In the genomic region with DNA sequence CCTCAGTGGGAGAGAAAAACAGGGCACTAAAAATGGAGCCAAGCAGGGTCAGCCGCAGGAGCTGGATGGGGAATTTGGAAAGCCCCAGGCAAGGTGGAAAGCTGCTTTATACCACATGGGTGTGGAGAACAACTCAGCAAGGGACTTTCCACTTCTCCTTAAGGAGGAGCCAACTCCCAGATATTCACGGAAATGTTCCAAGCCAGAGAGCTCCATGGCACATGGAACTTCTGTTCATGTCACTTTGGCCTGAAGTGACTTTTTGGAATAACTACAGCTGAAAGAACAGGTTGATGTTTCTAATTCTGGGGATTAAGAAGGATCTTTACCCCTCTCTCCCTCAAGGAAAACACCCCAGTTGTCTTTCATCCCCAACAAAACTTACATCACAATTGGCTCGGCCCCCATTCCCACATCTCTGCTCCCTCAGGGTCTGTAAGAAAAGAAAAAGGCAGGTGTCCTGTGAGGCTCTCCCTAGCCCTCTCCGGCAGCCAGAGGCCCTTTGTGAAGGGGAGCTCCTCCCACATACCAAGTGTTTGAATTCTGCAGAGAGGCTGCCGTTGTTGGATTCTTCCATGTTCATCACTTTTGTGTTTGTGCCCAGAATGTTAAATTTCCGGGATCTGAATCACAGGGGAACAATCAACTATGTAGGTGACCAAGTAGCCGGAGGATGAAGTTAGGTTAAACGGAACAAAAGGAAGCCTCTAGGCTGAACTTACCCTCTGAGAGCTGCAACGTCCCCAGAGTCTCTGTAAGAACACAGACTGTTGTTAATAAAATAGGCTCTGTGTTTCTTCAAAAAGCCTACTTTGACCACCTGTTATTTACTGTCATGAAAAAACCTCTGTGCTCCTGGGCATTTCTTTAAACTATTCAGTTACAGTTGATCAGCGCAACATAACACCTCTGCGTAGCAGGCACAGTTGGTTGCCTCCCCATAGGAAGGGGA, we compare ENCODE assay signal across 9 cellular contexts. TPM values are rescaled to one million over a fixed set of nuclear protein-coding genes. Genes with fewer than 3 reads are reported as not detected.
A peak's percentile ranks its signal among the peaks of the same experiment; 100 is the strongest.
DNase-seq lines count a peak whose midpoint lies in the region; ATAC-seq and TF ChIP-seq lines count a peak whose summit lies in the region.
"Had no signal": no experiment of that assay in that cellular context is flagged by ENCODE, and none has a peak within 500 bp of the region (broad histone marks: within the 10 kb centered on the region; RNA-seq: fewer than 3 reads in every experiment).

No MANE protein-coding gene starts in this region.

- peaks cover 5 to 16% (median 14%) of the 10 kb centered on the region in 4 donors for H3K4me1 ChIP-seq in transverse colon

- TF ChIP-seq POLR2A in transverse colon (IDR thresholded peaks at IDR 0.05) = no peak

- WGBS in transverse colon (ENCODE audit: low coverage in 1 of 2), 2 donors = 43 to 54% methylated on average over 8 to 11 of the region's 11 CpGs

- in situ Hi-C loops in T47D (cut with HindIII; ENCODE audit: low pct_unique_long_range_greater_than_20kb, low sequenced_read_pairs) (no loop called here), transverse colon (cut with MboI; ENCODE audit: low pct_ligation_motif_present in 1 of 4, low pct_unique_long_range_greater_than_20kb in 1 of 4, low sequenced_read_pairs in 3 of 4) (loop anchor here in 2 of 4 donors (10.0 to 25.0 kb wide), 3 partner anchors 76 to 196 kb away; no protein-coding TSS in a partner anchor)

- no peaks in the 10 kb centered on the region for H3K9me3 ChIP-seq in transverse colon

- H3K27me3 ChIP-seq in transverse colon = no peaks in the 10 kb centered on the region

- TF ChIP-seq EP300 in transverse colon (IDR thresholded peaks at IDR 0.05; ENCODE audit: low read depth) = no peak

- H3K36me3 ChIP-seq in transverse colon = peaks cover 0 to 54% (median 20%) of the 10 kb centered on the region in 4 donors

- no peak for TF ChIP-seq CTCF in transverse colon (IDR thresholded peaks at IDR 0.05)

- H3K9me3 Mint-ChIP-seq in activated naive CD4-positive, alpha-beta T cell treated with anti-CD3 and anti-CD28 coated beads for 36 hours = no peaks in the 10 kb centered on the region
- H3K9me3 Mint-ChIP-seq: IgD-negative memory B cell had no signal

- peaks cover 72% of the 10 kb centered on the region for H3K36me3 Mint-ChIP-seq in activated naive CD4-positive, alpha-beta T cell treated with anti-CD3 and anti-CD28 coated beads for 36 hours (ENCODE audit: low read depth)

- CTCF ChIA-PET in activated naive CD4-positive, alpha-beta T cell treated with anti-CD3 and anti-CD28 coated beads for 36 hours (lab: Charles Lee) = interaction anchor here (0.5 to 22.2 kb wide), 3 partner anchors 41 to 73 kb away, joined by 3 to 442 read pairs (median 5); no protein-coding TSS in a partner anchor

- intact Hi-C loops in activated naive CD4-positive, alpha-beta T cell treated with anti-CD3 and anti-CD28 coated beads for 36 hours (cut with micrococcal nuclease) = no loop called here
- intact Hi-C loops in transverse colon (cut with DNase I; ENCODE audit: low total_unique reads) = no loop called here

- no peak overlapping the region for H3K4me3 ChIP-seq in transverse colon

- no peaks in the 10 kb centered on the region for H3K27me3 Mint-ChIP-seq in activated naive CD4-positive, alpha-beta T cell treated with anti-CD3 and anti-CD28 coated beads for 36 hours (ENCODE audit: low read depth)
- H3K27me3 Mint-ChIP-seq: IgD-negative memory B cell had no signal

- no peak for DNase-seq in activated naive CD4-positive, alpha-beta T cell treated with anti-CD3 and anti-CD28 coated beads for 36 hours
- no peak for DNase-seq in activated naive CD4-positive, alpha-beta T cell treated with anti-CD3 and anti-CD28 coated beads, Interleukin-2, amount 50 U/mL, for 16 hours
- DNase-seq in T47D (ENCODE audit: low read depth in 1 of 2, low spot score in 1 of 2) (peak; percentile 52 to 77), kidney tubule cell (ENCODE audit: low spot score) (peak; percentile 93), transverse colon (no peak), hippocampal formation (lab: John Stamatoyannopoulos, UW) (no peak), KG1 (lab: John Stamatoyannopoulos, UW) (no peak)

- H3K4me3 Mint-ChIP-seq in activated naive CD4-positive, alpha-beta T cell treated with anti-CD3 and anti-CD28 coated beads for 36 hours = no peak overlapping the region
- H3K4me3 Mint-ChIP-seq: IgD-negative memory B cell had no signal

- H3K27ac ChIP-seq in transverse colon = peak overlapping the region; percentile 34 to 68 (median 61)

- peaks cover 25% of the 10 kb centered on the region for H3K4me1 Mint-ChIP-seq in activated naive CD4-positive, alpha-beta T cell treated with anti-CD3 and anti-CD28 coated beads for 36 hours (ENCODE audit: low read depth)
- H3K4me1 Mint-ChIP-seq: IgD-negative memory B cell had no signal

- ATAC-seq in GM21423 (IDR thresholded peaks at IDR 0.05; ENCODE audit: unreplicated experiment) = no peak

- peak overlapping the region; percentile 73 for H3K27ac Mint-ChIP-seq in activated naive CD4-positive, alpha-beta T cell treated with anti-CD3 and anti-CD28 coated beads for 36 hours

RNA-seq across cellular contexts. Expression of gene STAT5A, which starts 41.0 kb away (rescaled TPM):
- 100 to 1,000 TPM; 165 to 174 TPM for total RNA-seq in activated naive CD4-positive, alpha-beta T cell treated with anti-CD3 and anti-CD28 coated beads for 36 hours
- total RNA-seq in transverse colon = 10 to 100 TPM; 36.2 to 93.7 (median 50.3) TPM

RNA-seq across cellular contexts. Expression of gene STAT5B, which starts 53.1 kb away (rescaled TPM):
- total RNA-seq in activated naive CD4-positive, alpha-beta T cell treated with anti-CD3 and anti-CD28 coated beads for 36 hours = 100 to 1,000 TPM; 185 to 192 TPM
- 100 to 1,000 TPM in 2 of 4 donors, 10 to 100 TPM in 2; 51.3 to 151 (median 79.1) TPM for total RNA-seq in transverse colon

RNA-seq across cellular contexts. Expression of gene STAT3, which starts 58.9 kb away (rescaled TPM):
- total RNA-seq in activated naive CD4-positive, alpha-beta T cell treated with anti-CD3 and anti-CD28 coated beads for 36 hours = 100 to 1,000 TPM; 404 to 408 TPM
- total RNA-seq in transverse colon = 100 to 1,000 TPM; 110 to 156 (median 130) TPM

Comparison
In these comparisons a context has a peak if more than half of its experiments do, and no peak if none do; other contexts are left out.
1. DNase-seq: peak in T47D (2 of 2) and kidney tubule cell (single experiment); none in activated naive CD4-positive, alpha-beta T cell treated with anti-CD3 and anti-CD28 coated beads for 36 hours (single experiment), activated naive CD4-positive, alpha-beta T cell treated with anti-CD3 and anti-CD28 coated beads, Interleukin-2, amount 50 U/mL, for 16 hours (single experiment), transverse colon (single experiment), hippocampal formation (0 of 2) and KG1 (single experiment).